ENCODE assay signal across 22 cellular contexts in the genomic region with DNA sequence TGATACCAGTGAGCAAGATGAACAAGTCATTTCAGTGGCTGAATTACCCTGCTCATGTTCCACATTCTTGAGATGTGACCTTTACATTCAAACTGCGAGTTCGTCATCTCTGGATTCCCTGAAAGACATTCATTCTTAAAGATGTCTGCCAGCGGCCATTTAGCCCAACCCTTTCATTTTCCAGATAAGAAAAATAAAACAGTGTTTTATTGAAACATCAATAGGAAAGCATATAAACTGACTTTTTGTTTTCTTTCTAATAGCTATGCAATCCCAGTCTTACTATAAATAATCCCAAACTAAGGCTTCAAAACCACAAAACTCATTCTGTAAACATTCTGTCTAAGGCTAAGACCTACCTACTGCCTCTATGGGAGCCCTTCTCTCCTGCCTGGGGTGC.
DNase-seq lines count a peak whose midpoint lies in the region; ATAC-seq and TF ChIP-seq lines count a peak whose summit lies in the region.
"Had no signal": no experiment of that assay in that cellular context is flagged by ENCODE, and none has a peak within 500 bp of the region (broad histone marks: within the 10 kb centered on the region; RNA-seq: fewer than 3 reads in every experiment).

No MANE protein-coding gene starts in this region.

- no peak for TF ChIP-seq CTCF in AG09309 (IDR thresholded peaks at IDR 0.05; ENCODE audit: control insufficient read depth, insufficient read depth, low read depth, low read length, missing control alignments)
- TF ChIP-seq CTCF in cardiac fibroblast (IDR thresholded peaks at IDR 0.05; ENCODE audit: low read depth, low read length), result no peak
- TF ChIP-seq CTCF in body of pancreas (IDR thresholded peaks at IDR 0.05), result no peak

- H3K27me3 ChIP-seq in MG63 (no peaks in the 10 kb centered on the region), body of pancreas (no peaks in the 10 kb centered on the region)
- H3K27me3 ChIP-seq: neural progenitor cell, upper lobe of left lung had no signal

- H3K4me3 ChIP-seq in AG09309 (ENCODE audit: control insufficient read depth, low read depth, low read length), result no peak overlapping the region
- no peak overlapping the region for H3K4me3 ChIP-seq in MG63
- H3K4me3 ChIP-seq in cardiac fibroblast (replicated peaks in 1 of 2; ENCODE audit: low read depth in 2 of 2, low read length in 2 of 2), result no peak overlapping the region
- no peak overlapping the region for H3K4me3 ChIP-seq in body of pancreas
- H3K4me3 ChIP-seq: neural progenitor cell, upper lobe of left lung had no signal

- H3K4me1 ChIP-seq in body of pancreas, result no peaks in the 10 kb centered on the region
- H3K4me1 ChIP-seq: upper lobe of left lung had no signal

- intact Hi-C loops in body of pancreas (cut with DNase I), result no loop called here

- ATAC-seq in body of pancreas (no peak), GM19463 (IDR thresholded peaks at IDR 0.05; ENCODE audit: unreplicated experiment) (no peak), GM21619 (IDR thresholded peaks at IDR 0.05; ENCODE audit: unreplicated experiment) (no peak)
- ATAC-seq: activated CD4-positive, alpha-beta T cell treated with anti-CD3 and anti-CD28 coated beads for 36 hours; stimulated activated naive B cell treated with anti-CD40 and anti-IgM and Interleukin-4, amounts not matched to agents 10 μg/mL and 1 μg/mL and 100 μg/mL, for 72 hours had no signal

- no peak for TF ChIP-seq POLR2A in body of pancreas (IDR thresholded peaks at IDR 0.05)

- WGBS in body of pancreas, 2 donors, result 55 to 82% methylated on average over 3 of the region's 3 CpGs

- H3K9me3 ChIP-seq in MG63, result no peaks in the 10 kb centered on the region
- no peaks in the 10 kb centered on the region for H3K9me3 ChIP-seq in body of pancreas
- H3K9me3 ChIP-seq: upper lobe of left lung had no signal

- H3K36me3 ChIP-seq in MG63 (no peaks in the 10 kb centered on the region), body of pancreas (replicated peaks in 1 of 2; ENCODE audit: insufficient read depth in 1 of 2, low read depth in 2 of 2) (no peaks in the 10 kb centered on the region)
- H3K36me3 ChIP-seq: neural progenitor cell, upper lobe of left lung had no signal

- DNase-seq in AG09309 (ENCODE audit: low read depth) (peak; percentile 67), MG63 (peak; percentile 40), cardiac fibroblast (ENCODE audit: low read depth in 2 of 2) (peak; percentile 16 to 27), myocyte (ENCODE audit: low read depth) (peak; percentile 10), body of pancreas (no peak), caudate nucleus (lab: John Stamatoyannopoulos, UW) (no peak)
- DNase-seq: ACHN; activated CD4-positive, alpha-beta T cell treated with anti-CD3 and anti-CD28 coated beads for 36 hours; activated naive CD4-positive, alpha-beta T cell treated with Interleukin-2 at 50 U/mL for 16 hours; CD4-positive, alpha-beta memory T cell; hypothalamus; NCI-H187; NCI-H446; NK-92 treated with Interleukin-12 subunit alpha and Interleukin-12 subunit beta, amount 100 ng/mL, for 24 hours; SHP77; stimulated activated CD4-positive, alpha-beta T cell treated with anti-CD3 and anti-CD28 coated beads, Interleukin-15, amount 100 ng/mL, for 24 hours; stimulated activated naive B cell treated with anti-CD40 and anti-IgM and Interleukin-4, amounts not matched to agents 10 μg/mL and 1 μg/mL and 100 μg/mL, for 72 hours; T-helper 9 cell; upper lobe of left lung had no signal

- H3K27ac ChIP-seq in body of pancreas, result no peak overlapping the region
- no peak overlapping the region for H3K27ac ChIP-seq in caudate nucleus (ENCODE audit: low read depth, low read length)
- H3K27ac ChIP-seq: neural progenitor cell, upper lobe of left lung had no signal

Comparison
In these comparisons a context has a peak if more than half of its experiments do, and no peak if none do; other contexts are left out.
1. DNase-seq: peak in AG09309 (single experiment), MG63 (single experiment), cardiac fibroblast (2 of 2) and myocyte (single experiment); none in body of pancreas (0 of 4) and caudate nucleus (0 of 61).